Comparison of ENCODE assay signal across 8 cellular contexts in the genomic region with DNA sequence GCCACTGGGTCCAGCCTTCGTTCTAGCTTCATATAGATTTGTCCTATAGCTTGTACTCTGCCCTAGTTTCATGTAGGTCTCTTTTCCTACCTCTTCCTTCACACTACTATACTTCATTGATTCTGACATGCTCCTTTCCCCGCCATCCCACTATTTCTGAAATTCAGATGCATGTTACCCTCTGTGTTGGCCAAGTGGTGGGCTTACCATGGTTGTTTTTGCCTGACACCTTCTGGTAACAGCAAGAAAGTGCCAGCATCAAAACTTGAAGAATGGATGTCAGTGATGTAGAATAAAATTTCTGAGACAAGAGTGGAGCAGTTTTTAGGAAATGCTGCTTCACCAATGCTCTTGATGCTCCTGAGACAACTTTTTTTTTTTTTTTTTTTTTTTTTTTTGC. TPM values are rescaled to one million over a fixed set of nuclear protein-coding genes. Genes with fewer than 3 reads are reported as not detected.
DNase-seq lines count a peak whose midpoint lies in the region; ATAC-seq and TF ChIP-seq lines count a peak whose summit lies in the region.

No MANE protein-coding gene starts in this region.

- intact Hi-C loops in adrenal gland (cut with DNase I), result loop anchor here in 1 of 2 donors (10.0 kb wide), 1 partner anchor 181 kb away; no protein-coding TSS in a partner anchor
- intact Hi-C loops in left lung (cut with DNase I), result loop anchor here in 1 of 2 donors (10.0 kb wide), 1 partner anchor 181 kb away; no protein-coding TSS in a partner anchor

- H3K79me2 ChIP-seq in DND-41 (ENCODE audit: insufficient read depth, low read length), result no peaks in the 10 kb centered on the region

- H3K4me2 ChIP-seq in DND-41 (ENCODE audit: insufficient read depth, low read length), result no peak overlapping the region

- H3K4me3 ChIP-seq in DND-41 (ENCODE audit: low read depth in 1 of 2, low read length in 2 of 2) (no peak overlapping the region), adrenal gland (no peak overlapping the region), left lung (no peak overlapping the region)

- H3K9ac ChIP-seq in DND-41 (ENCODE audit: low read depth, low read length), result no peak overlapping the region

- TF ChIP-seq POLR2A in adrenal gland (IDR thresholded peaks at IDR 0.05), result no peak

- no peak overlapping the region for H3K27ac ChIP-seq in DND-41 (ENCODE audit: low read length)
- H3K27ac ChIP-seq in adrenal gland, result no peak overlapping the region
- no peak overlapping the region for H3K27ac ChIP-seq in left lung

- H3K4me1 ChIP-seq in DND-41 (ENCODE audit: insufficient read depth, low read length) (no peaks in the 10 kb centered on the region), adrenal gland (replicated peaks in 1 of 2) (no peaks in the 10 kb centered on the region), left lung (no peaks in the 10 kb centered on the region)

- no peaks in the 10 kb centered on the region for H4K20me1 ChIP-seq in DND-41 (ENCODE audit: insufficient read depth, low read length)

- H2AFZ ChIP-seq in DND-41 (ENCODE audit: low read depth, low read length), result peak overlapping the region; percentile 45; the same call in 1 of the 2 replicates

- TF ChIP-seq CTCF in DND-41 (IDR thresholded peaks at IDR 0.05; ENCODE audit: borderline replicate concordance, extremely low read depth, low read length, poor library complexity, severe bottlenecking) (peak; percentile 78), adrenal gland (IDR thresholded peaks at IDR 0.05) (peak in 5 of 6 experiments; percentile 22 to 42 (median 33)), left lung (IDR thresholded peaks at IDR 0.05) (no peak)

- DNase-seq in DND-41 (peak; percentile 27), HuH-7 (ENCODE audit: low spot score) (peak; percentile 49), adrenal gland (peak in 1 of 7 donors; percentile 27), left lung (no peak), COLO668 (lab: John Stamatoyannopoulos, UW; ENCODE audit: unreplicated experiment) (no peak)

- no peaks in the 10 kb centered on the region for H3K36me3 ChIP-seq in DND-41 (ENCODE audit: insufficient read depth, low read length)
- no peaks in the 10 kb centered on the region for H3K36me3 ChIP-seq in adrenal gland (replicated peaks in 1 of 2)
- no peaks in the 10 kb centered on the region for H3K36me3 ChIP-seq in left lung

- ATAC-seq in DND-41 (ENCODE audit: insufficient read depth, low read depth) (peak; percentile 71), left lung (peak; percentile 56), GM19455 (IDR thresholded peaks at IDR 0.05; ENCODE audit: unreplicated experiment) (no peak), HG03571 (IDR thresholded peaks at IDR 0.05; ENCODE audit: unreplicated experiment) (no peak), GM19351 (IDR thresholded peaks at IDR 0.05; ENCODE audit: unreplicated experiment) (no peak)

- WGBS in adrenal gland, 4 donors, result 79 to 86% (median 82%) methylated on average over 2 of the region's 2 CpGs

- H3K27me3 ChIP-seq in DND-41 (ENCODE audit: insufficient read depth, low read length, poor library complexity) (no peaks in the 10 kb centered on the region), adrenal gland (no peaks in the 10 kb centered on the region), left lung (no peaks in the 10 kb centered on the region)

- H3K9me3 ChIP-seq in DND-41 (ENCODE audit: insufficient read depth, low read length, severe bottlenecking), result no peaks in the 10 kb centered on the region
- H3K9me3 ChIP-seq in adrenal gland (replicated peaks in 1 of 3), result no peaks in the 10 kb centered on the region
- no peaks in the 10 kb centered on the region for H3K9me3 ChIP-seq in left lung

RNA-seq across cellular contexts. Expression of a gene that starts 19.5 kb away (rescaled TPM):
- total RNA-seq in adrenal gland, result 100 to 1,000 TPM in 4 of 8 donors, 10 to 100 TPM in 4; 68.2 to 258 (median 106) TPM
- polyA plus RNA-seq in adrenal gland, result 10 to 100 TPM; 14.4 to 22.7 (median 16.3) TPM
- 10 to 100 TPM; 57.0 to 80.7 TPM for total RNA-seq in left lung

RNA-seq across cellular contexts. Expression of a gene that starts 44.5 kb away (rescaled TPM):
- total RNA-seq in adrenal gland (not detected), left lung (not detected)
- not detected for polyA plus RNA-seq in adrenal gland

Comparison
In these comparisons a context has a peak if more than half of its experiments do, and no peak if none do; other contexts are left out.
1. ATAC-seq: peak in DND-41 (single experiment) and left lung (single experiment); none in GM19455 (single experiment), HG03571 (single experiment) and GM19351 (single experiment).
2. DNase-seq: peak in DND-41 (single experiment) and HuH-7 (single experiment); none in left lung (0 of 2) and COLO668 (single experiment).
3. CTCF ChIP-seq: peak in DND-41 (single experiment) and adrenal gland (5 of 6); none in left lung (0 of 2).